Comparison of ENCODE assay signal across 8 cellular contexts in genomic region chr2:238974510-238975166, GRCh38.
DNase-seq lines count a peak whose midpoint lies in the region; ATAC-seq, FAIRE-seq and TF ChIP-seq lines count a peak whose summit lies in the region.
"Had no signal": no experiment of that assay in that cellular context is flagged by ENCODE, and none has a peak within 500 bp of the region (broad histone marks: within the 10 kb centered on the region; RNA-seq: fewer than 3 reads in every experiment).

No MANE protein-coding gene starts in this region.

- no peak for TF ChIP-seq POLR2A in HepG2 (IDR thresholded peaks at IDR 0.05; ENCODE audit: insufficient read depth in 1 of 2, low read depth in 2 of 2, low read length in 2 of 2)

- no peak for TF ChIP-seq EP300 in HepG2 (IDR thresholded peaks at IDR 0.05; ENCODE audit: low read depth in 2 of 2, low read length in 2 of 2)
- TF ChIP-seq EP300 in HepG2 (CRISPR knock-in tag; IDR thresholded peaks at IDR 0.05; ENCODE audit: borderline replicate concordance): no peak

- no peak overlapping the region for H3K4me2 ChIP-seq in HepG2 (ENCODE audit: low read depth, low read length)

- H3K4me1 ChIP-seq in HepG2 (ENCODE audit: insufficient read depth, low read length): no peaks in the 10 kb centered on the region

- H3K9me3 ChIP-seq in HepG2 (ENCODE audit: low read length): no peaks in the 10 kb centered on the region

- H3K9ac ChIP-seq in HepG2 (ENCODE audit: insufficient read depth, low read depth, low read length): no peak overlapping the region

- TF ChIP-seq CTCF in astrocyte of the spinal cord (IDR thresholded peaks at IDR 0.05; ENCODE audit: low read depth, low read length): peak; percentile 56
- TF ChIP-seq CTCF in HepG2 (CRISPR knock-in tag; IDR thresholded peaks at IDR 0.05): no peak; the same call in 1 of the 2 replicates

- no peaks in the 10 kb centered on the region for H3K79me2 ChIP-seq in HepG2 (ENCODE audit: insufficient read depth, low read length)

- no peaks in the 10 kb centered on the region for H3K36me3 ChIP-seq in HepG2 (replicated peaks in 1 of 2; ENCODE audit: control insufficient read depth in 1 of 2, insufficient read depth in 2 of 2, low read length in 2 of 2)

- no peak for TF ChIP-seq RAD21 in HepG2 (CRISPR knock-in tag; IDR thresholded peaks at IDR 0.05)

- H3K4me3 ChIP-seq in astrocyte of the spinal cord (ENCODE audit: low read depth, low read length): no peak overlapping the region
- no peak overlapping the region for H3K4me3 ChIP-seq in HepG2 (replicated peaks in 1 of 3; ENCODE audit: insufficient read depth in 1 of 3, low read depth in 2 of 3, low read length in 3 of 3)

- intact Hi-C loops in HepG2 (cut with micrococcal nuclease; ENCODE audit: unreplicated experiment): no loop called here

- POLR2A ChIA-PET in HepG2 (lab: Yijun Ruan, JAX): no interaction called here

- no peak for ATAC-seq in HepG2
- no peak for ATAC-seq in GM18498 (IDR thresholded peaks at IDR 0.05; ENCODE audit: unreplicated experiment)
- ATAC-seq: activated CD8-positive, alpha-beta T cell treated with anti-CD3 and anti-CD28 coated beads for 36 hours had no signal

- peaks cover 0 to 12% of the 10 kb centered on the region in 2 experiments; a peak in 1 of 5 replicates for H3K27me3 ChIP-seq in HepG2 (ENCODE audit: control insufficient read depth in 1 of 2, insufficient read depth in 2 of 2, low read length in 2 of 2)

- 44% methylated on average over 6 of the region's 6 CpGs for WGBS in HepG2 (ENCODE audit: low lambda C conversion rate)

- in situ Hi-C loops in astrocyte of the spinal cord (cut with HindIII; ENCODE audit: low sequenced_read_pairs) (no loop called here), HepG2 (cut with HindIII; ENCODE audit: extremely low pct_ligation_motif_present, low pct_unique_long_range_greater_than_20kb) (no loop called here)

- H4K20me1 ChIP-seq in HepG2 (ENCODE audit: insufficient read depth, low read length): no peaks in the 10 kb centered on the region; the same call in 1 of the 2 replicates

- no peak for FAIRE-seq in HepG2 (lab: Jason Lieb, UNC)

- no peak overlapping the region for H2AFZ ChIP-seq in HepG2 (ENCODE audit: low read length)

- no TSS peak for BruUV-seq in HepG2 (replicated peaks; lab: Mats Ljungman, UMichigan)

- CTCF ChIA-PET in HepG2 (lab: Yijun Ruan, JAX; ENCODE audit: low intra/inter-chr PET ratio, low total read pairs): no interaction called here

- peak; percentile 27 for DNase-seq in HT-29 (ENCODE audit: low spot score)
- DNase-seq in astrocyte of the spinal cord (ENCODE audit: low read depth, low spot score): peak; percentile 78
- DNase-seq in iPS DF 19.7 (ENCODE audit: low read depth, low spot score): peak; percentile 20
- DNase-seq in HepG2 (ENCODE audit: low spot score): no peak
- no peak for DNase-seq in activated T-cell treated with anti-CD3 and anti-CD28 coated beads for 4 hours
- DNase-seq: activated CD8-positive, alpha-beta T cell treated with anti-CD3 and anti-CD28 coated beads for 36 hours had no signal

- H3K27ac ChIP-seq in temporal lobe (ENCODE audit: low read depth, low read length) (peak overlapping the region; percentile 80), HepG2 (ENCODE audit: extremely low read length, insufficient read depth, low read length) (no peak overlapping the region)

TF ChIP-seq in HepG2, 621 proteins besides CTCF, POLR2A, EP300 and RAD21:
- TF ChIP-seq ELF1 (CRISPR knock-in tag; IDR thresholded peaks at IDR 0.05): no peak
- TF ChIP-seq ARID2 (CRISPR knock-in tag; IDR thresholded peaks at IDR 0.05; ENCODE audit: borderline replicate concordance): no peak
- no peak for TF ChIP-seq NBN (conservative IDR thresholded peaks at IDR 0.05)
- TF ChIP-seq E2F5 (CRISPR knock-in tag; conservative IDR thresholded peaks at IDR 0.05): no peak
- no peak for TF ChIP-seq POGK (CRISPR knock-in tag; conservative IDR thresholded peaks at IDR 0.05)

Comparison
In these comparisons a context has a peak if more than half of its experiments do, and no peak if none do; other contexts are left out.
1. DNase-seq: peak in HT-29 (single experiment), astrocyte of the spinal cord (single experiment) and iPS DF 19.7 (single experiment); none in HepG2 (single experiment) and activated T-cell treated with anti-CD3 and anti-CD28 coated beads for 4 hours (single experiment).